11 cellular contexts compared by ENCODE assay signal in genomic region chr19:49475191-49475932, GRCh38. TPM values are rescaled to one million over a fixed set of nuclear protein-coding genes. Genes with fewer than 3 reads are reported as not detected.
DNase-seq lines count a peak whose midpoint lies in the region; ATAC-seq and TF ChIP-seq lines count a peak whose summit lies in the region.
"Had no signal": no experiment of that assay in that cellular context is flagged by ENCODE, and none has a peak within 500 bp of the region (broad histone marks: within the 10 kb centered on the region; RNA-seq: fewer than 3 reads in every experiment).

No MANE protein-coding gene starts in this region.

- POLR2A ChIA-PET in HCT116 (lab: Charles Lee) (interaction anchor here (1.0 to 2.5 kb wide), 6 partner anchors 13 to 24 kb away, joined by 5 to 7 read pairs (median 5); partner anchors contain the start of genes ALDH16A1, PIH1D1 and RPS11), HEK293T (lab: Yijun Ruan, JAX) (interaction anchor here (0.6 to 1.8 kb wide), 10 partner anchors 13 to 104 kb away, joined by 3 to 18 read pairs (median 4); partner anchors contain the start of genes ALDH16A1 and RPS11)

- H3K9me2 ChIP-seq in HCT116 (ENCODE audit: insufficient read depth), result no peaks in the 10 kb centered on the region

- intact Hi-C loops in HCT116 (cut with micrococcal nuclease), result no loop called here
- intact Hi-C loops in ascending aorta (cut with DNase I), result no loop called here

- peaks cover 31 to 55% of the 10 kb centered on the region in 2 experiments for H3K4me1 ChIP-seq in HCT116 (ENCODE audit: control insufficient read depth in 1 of 2, insufficient read depth in 2 of 2, low read length in 2 of 2)
- H3K4me1 ChIP-seq in ascending aorta, result peaks cover 3 to 7% of the 10 kb centered on the region in 2 donors
- no peaks in the 10 kb centered on the region for H3K4me1 ChIP-seq in foreskin keratinocyte

- H3K9me3 ChIP-seq in HCT116 (ENCODE audit: control insufficient read depth in 1 of 2, insufficient read depth in 1 of 2, low read depth in 1 of 2, low read length in 2 of 2) (no peaks in the 10 kb centered on the region), ascending aorta (no peaks in the 10 kb centered on the region)
- H3K9me3 ChIP-seq: heart left ventricle had no signal

- peaks cover 23% of the 10 kb centered on the region for H3K4me1 Mint-ChIP-seq in nephron progenitor cell

- H3K27ac ChIP-seq in HCT116 (ENCODE audit: low read depth, low read length) (no peak overlapping the region), ascending aorta (peak overlapping the region; percentile 27 to 58), foreskin keratinocyte (no peak overlapping the region)

- H2AFZ ChIP-seq in HCT116 (ENCODE audit: low read depth, low read length, poor library complexity, severe bottlenecking), result no peak overlapping the region

- H3K9ac ChIP-seq in HCT116 (ENCODE audit: low read length), result 0 out of 2 replicates have a peak overlapping the region, but pooled peaks have one; percentile 13

- H3K27me3 ChIP-seq in HCT116 (ENCODE audit: insufficient read depth, low read length) (no peaks in the 10 kb centered on the region), ascending aorta (no peaks in the 10 kb centered on the region), foreskin keratinocyte (no peaks in the 10 kb centered on the region)

- no peak for TF ChIP-seq CTCF in HCT116 (IDR thresholded peaks at IDR 0.05 in 2 of 3, conservative IDR thresholded peaks at IDR 0.05 in 1 of 3; ENCODE audit: borderline replicate concordance in 1 of 3, insufficient read depth in 1 of 3, low read depth in 2 of 3, low read length in 2 of 3)
- no peak for TF ChIP-seq CTCF in ascending aorta (IDR thresholded peaks at IDR 0.05)
- TF ChIP-seq CTCF in nephron progenitor cell (IDR thresholded peaks at IDR 0.05), result no peak
- no peak for TF ChIP-seq CTCF in foreskin keratinocyte (conservative IDR thresholded peaks at IDR 0.05)

- no peak for TF ChIP-seq POLR2A in HCT116 (IDR thresholded peaks at IDR 0.05; ENCODE audit: borderline replicate concordance, extremely low read depth, insufficient read depth, insufficient read length)

- no peaks in the 10 kb centered on the region for H3K79me2 ChIP-seq in HCT116 (ENCODE audit: insufficient read depth, low read length)

- peaks cover 7% of the 10 kb centered on the region for H3K36me3 Mint-ChIP-seq in nephron progenitor cell (ENCODE audit: low read depth)

- H3K27me3 Mint-ChIP-seq in nephron progenitor cell (ENCODE audit: low read depth, poor library complexity), result peaks cover 18% of the 10 kb centered on the region

- RAD21 ChIA-PET in HCT116 (lab: Charles Lee; ENCODE audit: low non-redundant PET in 1 of 2, low total read pairs in 2 of 2, uncharacterized antibody in 2 of 2, unreplicated experiment in 2 of 2), result interaction anchor here (0.6 to 1.0 kb wide), 3 partner anchors 24 to 79 kb away, joined by 3 to 4 read pairs (median 3); partner anchors contain the start of gene PIH1D1 (in 1 of the 2)

- H3K4me3 ChIP-seq in HCT116 (replicated peaks in 1 of 2; ENCODE audit: low read depth in 1 of 2, low read length in 2 of 2) (no peak overlapping the region), ascending aorta (peak overlapping the region in 1 of 2 donors; percentile 68)

- no peak for ATAC-seq in HCT116
- no peak for ATAC-seq in foreskin keratinocyte

- no peaks in the 10 kb centered on the region for H3K9me3 Mint-ChIP-seq in nephron progenitor cell
- H3K9me3 Mint-ChIP-seq: neural crest cell had no signal

- TF ChIP-seq RAD21 in HCT116 (IDR thresholded peaks at IDR 0.05; ENCODE audit: low read depth), result no peak

- H3K27ac Mint-ChIP-seq in nephron progenitor cell, result no peak overlapping the region

- no peaks in the 10 kb centered on the region for H4K20me1 ChIP-seq in HCT116 (ENCODE audit: insufficient read depth)

- peak overlapping the region; percentile 61 for H3K4me3 Mint-ChIP-seq in nephron progenitor cell

- peak; percentile 43 for DNase-seq in AG20443 (ENCODE audit: low spot score)
- no peak for DNase-seq in HCT116 (ENCODE audit: low read depth, low spot score)
- DNase-seq in ascending aorta (ENCODE audit: low spot score in 2 of 2), result no peak
- no peak for DNase-seq in nephron progenitor cell
- no peak for DNase-seq in NCI-H2029 treated with DMSO at 0.1 percent for 48 hours (lab: John Stamatoyannopoulos, UW)
- DNase-seq in NCI-H345 (lab: John Stamatoyannopoulos, UW), result no peak
- DNase-seq in HEK293T (ENCODE audit: extremely low spot score), result no peak
- DNase-seq in foreskin keratinocyte, result no peak
- DNase-seq: DMS79 had no signal

- CTCF ChIA-PET in HCT116 (lab: Charles Lee) (interaction anchor here (0.7 to 1.3 kb wide), 8 partner anchors 14 to 95 kb away, joined by 3 to 9 read pairs (median 4); partner anchors contain the start of genes ALDH16A1, PIH1D1 and RPS11), HEK293T (lab: Yijun Ruan, JAX) (interaction anchor here (0.6 to 1.2 kb wide), 5 partner anchors 17 to 204 kb away, joined by 3 to 6 read pairs (median 4); partner anchors contain the start of genes ALDH16A1 and PIH1D1)

- H3K36me3 ChIP-seq in HCT116 (ENCODE audit: control insufficient read depth in 1 of 2, insufficient read depth in 2 of 2, low read length in 2 of 2), result no peaks in the 10 kb centered on the region; a peak in 1 of 4 replicates
- no peaks in the 10 kb centered on the region for H3K36me3 ChIP-seq in ascending aorta

- peak overlapping the region; percentile 68; the same call in 1 of the 2 replicates for H3K4me2 ChIP-seq in HCT116 (ENCODE audit: low read length)

- no TSS peak for BruUV-seq in HCT116 (replicated peaks; lab: Mats Ljungman, UMichigan)

TF ChIP-seq in HCT116, 20 proteins besides CTCF, POLR2A, EP300 and RAD21:
- no peak for TF ChIP-seq SP1 (IDR thresholded peaks at IDR 0.05; ENCODE audit: low read depth)
TF ChIP-seq in HCT116: peak in this region for 0.

TF ChIP-seq in HEK293T, 16 proteins besides CTCF, POLR2A, EP300 and RAD21:
- no peak for TF ChIP-seq BHLHE40 (IDR thresholded peaks at IDR 0.05; ENCODE audit: borderline replicate concordance)
- TF ChIP-seq FOXA1 (IDR thresholded peaks at IDR 0.05), result no peak
- TF ChIP-seq TARDBP (IDR thresholded peaks at IDR 0.05), result no peak
- no peak for TF ChIP-seq L3MBTL2 (conservative IDR thresholded peaks at IDR 0.05)
- TF ChIP-seq SUZ12 (IDR thresholded peaks at IDR 0.05), result no peak
- no peak for TF ChIP-seq SP1 (IDR thresholded peaks at IDR 0.05)
- TF ChIP-seq PKNOX1 (IDR thresholded peaks at IDR 0.05), result no peak

RNA-seq across cellular contexts. Expression of gene FLT3LG, which starts 1.3 kb away (rescaled TPM):
- 3.8 TPM for total RNA-seq in HCT116 (2021; ENCODE audit: unreplicated experiment)
- 2.5 and 4.0 TPM in 2 replicates for polyA plus RNA-seq in HCT116 (2012)
- 37.3 TPM for total RNA-seq in ascending aorta
- total RNA-seq in foreskin keratinocyte, result 6.0 TPM in 2 replicates
- 9.3 and 10.6 TPM in 2 replicates for polyA plus RNA-seq in foreskin keratinocyte

RNA-seq across cellular contexts. Expression of gene RPL13A, which starts 12.0 kb away (rescaled TPM):
- total RNA-seq in HCT116 (2021; ENCODE audit: unreplicated experiment) (3,719 TPM), ascending aorta (2,737 TPM), foreskin keratinocyte (2,087 and 2,308 TPM in 2 replicates)
- polyA plus RNA-seq in HCT116 (2012), result 4,853 and 5,472 TPM in 2 replicates
- polyA plus RNA-seq in foreskin keratinocyte, result 3,579 and 3,909 TPM in 2 replicates

RNA-seq across cellular contexts. Expression of gene RPS11, which starts 20.9 kb away (rescaled TPM):
- 2,353 TPM for total RNA-seq in HCT116 (2021; ENCODE audit: unreplicated experiment)
- 4,962 and 5,407 TPM in 2 replicates for polyA plus RNA-seq in HCT116 (2012)
- total RNA-seq in ascending aorta, result 3,554 TPM
- total RNA-seq in foreskin keratinocyte, result 2,410 and 2,439 TPM in 2 replicates
- polyA plus RNA-seq in foreskin keratinocyte, result 3,599 and 3,602 TPM in 2 replicates

RNA-seq across cellular contexts. Expression of gene ALDH16A1, which starts 22.3 kb away (rescaled TPM):
- total RNA-seq in HCT116 (2021; ENCODE audit: unreplicated experiment), result 22.8 TPM
- 22.6 and 25.5 TPM in 2 replicates for polyA plus RNA-seq in HCT116 (2012)
- total RNA-seq in ascending aorta, result 27.9 TPM
- 23.0 and 39.1 TPM in 2 replicates for total RNA-seq in foreskin keratinocyte
- 26.5 and 36.7 TPM in 2 replicates for polyA plus RNA-seq in foreskin keratinocyte

RNA-seq across cellular contexts. Expression of gene PIH1D1, which starts 23.7 kb away (rescaled TPM):
- total RNA-seq in HCT116 (2021; ENCODE audit: unreplicated experiment) (152 TPM), ascending aorta (177 TPM), foreskin keratinocyte (83.6 and 92.8 TPM in 2 replicates)
- 165 and 183 TPM in 2 replicates for polyA plus RNA-seq in HCT116 (2012)
- 86.7 and 92.5 TPM in 2 replicates for polyA plus RNA-seq in foreskin keratinocyte

Comparison
In these comparisons a context has a peak if more than half of its experiments do, and no peak if none do; other contexts are left out.
1. H3K27ac ChIP-seq: peak in ascending aorta (2 of 2); none in HCT116 (single experiment) and foreskin keratinocyte (single experiment).